In the genomic region with DNA sequence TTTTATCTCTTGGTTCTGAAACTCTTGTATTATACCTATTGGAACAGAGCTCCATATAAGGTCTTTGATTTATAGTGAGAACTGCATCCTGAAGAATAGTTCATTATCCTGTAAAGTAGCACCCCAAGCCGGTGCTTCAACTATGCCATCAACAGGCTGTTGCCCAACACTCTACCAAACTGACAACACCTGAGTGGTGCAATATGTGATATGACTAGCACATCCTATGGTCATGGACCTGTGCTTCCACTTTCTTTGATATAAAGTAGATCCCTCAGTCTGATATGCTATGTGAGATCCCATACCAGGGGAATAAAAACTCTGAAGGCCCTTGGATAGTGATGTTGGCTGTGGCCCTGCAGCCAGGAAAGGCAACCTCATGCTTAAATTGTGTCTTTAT, we compare ENCODE assay signal across 30 cellular contexts. TPM values are rescaled to one million over a fixed set of nuclear protein-coding genes. Genes with fewer than 3 reads are reported as not detected.
"Had no signal": no experiment of that assay in that cellular context is flagged by ENCODE, and none has a peak within 500 bp of the region (broad histone marks: within the 10 kb centered on the region; RNA-seq: fewer than 3 reads in every experiment).

No MANE protein-coding gene starts in this region.

- H3K4me3 Mint-ChIP-seq: activated B cell treated with CpG ODN at 0.5 μM for 24 hours; activated CD8-positive, alpha-beta memory T cell treated with anti-CD3 and anti-CD28 coated beads, Interleukin-2, amount 10 ng/mL, durations not matched to agents 7 days and 5 days; activated CD8-positive, alpha-beta T cell treated with anti-CD3 and anti-CD28 coated beads for 36 hours; activated naive CD8-positive, alpha-beta T cell treated with anti-CD3 and anti-CD28 coated beads, Interleukin-2, amount 10 ng/mL, durations not matched to agents 7 days and 5 days; dendritic cell treated with granulocyte-macrophage colony-stimulating factor and Interleukin-4, amounts not matched to agents 40 ng/mL and 50 ng/mL, for 4 days; immature natural killer cell; stimulated activated naive B cell treated with anti-CD40 and anti-IgM and Interleukin-4, amounts not matched to agents 10 μg/mL and 1 μg/mL and 100 μg/mL, for 72 hours; T-helper 17 cell; type B pancreatic cell had no signal

- H2AFZ ChIP-seq: hepatocyte had no signal

- H3K79me2 ChIP-seq: hepatocyte had no signal

- H3K27ac Mint-ChIP-seq: activated B cell treated with CpG ODN at 0.5 μM for 24 hours; activated CD8-positive, alpha-beta memory T cell treated with anti-CD3 and anti-CD28 coated beads, Interleukin-2, amount 10 ng/mL, durations not matched to agents 7 days and 5 days; activated naive CD8-positive, alpha-beta T cell treated with anti-CD3 and anti-CD28 coated beads, Interleukin-2, amount 10 ng/mL, durations not matched to agents 7 days and 5 days; activated T-helper 17 cell treated with anti-CD3 and anti-CD28 coated beads, Interleukin-2, amount 50 U/mL, for 72 hours; dendritic cell treated with granulocyte-macrophage colony-stimulating factor and Interleukin-4, amounts not matched to agents 40 ng/mL and 50 ng/mL, for 4 days; T-helper 17 cell; type B pancreatic cell had no signal

- H3K36me3 ChIP-seq: cardiac muscle cell, lower lobe of right lung, thoracic aorta, vagina had no signal

- H3K4me3 ChIP-seq: cardiac muscle cell, hepatocyte, lower lobe of right lung, thoracic aorta, vagina had no signal

- DNase-seq: activated B cell treated with CpG ODN at 0.5 μM for 24 hours; activated CD4-positive, alpha-beta T cell treated with anti-CD3 and anti-CD28 coated beads for 48 hours; activated CD8-positive, alpha-beta memory T cell treated with anti-CD3 and anti-CD28 coated beads, Interleukin-2, amount 10 ng/mL, durations not matched to agents 7 days and 5 days; activated CD8-positive, alpha-beta T cell treated with anti-CD3 and anti-CD28 coated beads for 36 hours; activated naive CD8-positive, alpha-beta T cell treated with anti-CD3 and anti-CD28 coated beads, Interleukin-2, amount 10 ng/mL, durations not matched to agents 7 days and 5 days; activated T-cell treated with anti-CD3 and anti-CD28 coated beads for 4 hours; amygdala; effector CD4-positive, alpha-beta T cell; glutamatergic neuron; immature natural killer cell; lower lobe of right lung; naive thymus-derived CD4-positive, alpha-beta T cell; stimulated activated CD4-positive, alpha-beta T cell treated with anti-CD3 and anti-CD28 coated beads, Interleukin-2, amount 100 ng/mL, for 48 hours; stimulated activated CD8-positive, alpha-beta memory T cell treated with anti-CD3 and anti-CD28 coated beads, Interleukin-4, amount 100 ng/mL, for 48 hours; stimulated activated naive B cell treated with anti-CD40 and anti-IgM and Interleukin-4, amounts not matched to agents 10 μg/mL and 1 μg/mL and 100 μg/mL, for 72 hours; T-helper 17 cell had no signal

- H3K9me3 Mint-ChIP-seq: activated B cell treated with CpG ODN at 0.5 μM for 24 hours; activated CD8-positive, alpha-beta T cell treated with anti-CD3 and anti-CD28 coated beads for 36 hours; dendritic cell treated with granulocyte-macrophage colony-stimulating factor and Interleukin-4, amounts not matched to agents 40 ng/mL and 50 ng/mL, for 4 days; immature natural killer cell had no signal

- H3K27me3 Mint-ChIP-seq: activated B cell treated with CpG ODN at 0.5 μM for 24 hours; activated CD8-positive, alpha-beta memory T cell treated with anti-CD3 and anti-CD28 coated beads, Interleukin-2, amount 10 ng/mL, durations not matched to agents 7 days and 5 days; activated CD8-positive, alpha-beta T cell treated with anti-CD3 and anti-CD28 coated beads for 36 hours; activated naive CD8-positive, alpha-beta T cell treated with anti-CD3 and anti-CD28 coated beads, Interleukin-2, amount 10 ng/mL, durations not matched to agents 7 days and 5 days; activated T-helper 17 cell treated with anti-CD3 and anti-CD28 coated beads, Interleukin-2, amount 50 U/mL, for 72 hours; stimulated activated naive B cell treated with anti-CD40 and anti-IgM and Interleukin-4, amounts not matched to agents 10 μg/mL and 1 μg/mL and 100 μg/mL, for 72 hours; T-helper 17 cell had no signal

- H3K9me3 ChIP-seq: lower lobe of right lung, thoracic aorta, vagina had no signal

- H3K27ac ChIP-seq: cardiac muscle cell, hepatocyte, lower lobe of right lung, thoracic aorta, vagina had no signal

- H3K27me3 ChIP-seq: hepatocyte, vagina had no signal

- ATAC-seq: left lobe of liver; lower lobe of right lung; naive thymus-derived CD4-positive, alpha-beta T cell; T-helper 17 cell had no signal

- H3K36me3 Mint-ChIP-seq: stimulated activated naive B cell treated with anti-CD40 and anti-IgM and Interleukin-4, amounts not matched to agents 10 μg/mL and 1 μg/mL and 100 μg/mL, for 72 hours; type B pancreatic cell had no signal

- H3K4me2 ChIP-seq: hepatocyte had no signal

RNA-seq across cellular contexts. Expression of gene CSF2, which starts 15.8 kb away (rescaled TPM):
- total RNA-seq: activated B cell treated with CpG ODN at 0.5 μM for 24 hours, cardiac muscle cell, esophagus mucosa, frontal cortex, hepatocyte, left lobe of liver, osteoblast, posterior vena cava, T-helper 17 cell, thoracic aorta, vagina had no signal
- polyA plus RNA-seq: cardiac muscle cell; hepatocyte; naive thymus-derived CD4-positive, alpha-beta T cell had no signal

RNA-seq across cellular contexts. Expression of gene IL3, which starts 28.9 kb away (rescaled TPM):
- total RNA-seq: activated B cell treated with CpG ODN at 0.5 μM for 24 hours; activated naive CD8-positive, alpha-beta T cell treated with anti-CD3 and anti-CD28 coated beads, Interleukin-2, amount 10 ng/mL, durations not matched to agents 7 days and 5 days; cardiac muscle cell; esophagus mucosa; frontal cortex; kidney epithelial cell; left lobe of liver; lower lobe of right lung; osteoblast; posterior vena cava; renal cortical epithelial cell; T-helper 17 cell; thoracic aorta; vagina had no signal
- polyA plus RNA-seq: cardiac muscle cell; hepatocyte; naive thymus-derived CD4-positive, alpha-beta T cell had no signal
